Comparison of ENCODE assay signal across 17 cellular contexts in genomic region chr2:126802774-126803421, GRCh38.
DNase-seq lines count a peak whose midpoint lies in the region; ATAC-seq and TF ChIP-seq lines count a peak whose summit lies in the region.
"Had no signal": no experiment of that assay in that cellular context is flagged by ENCODE, and none has a peak within 500 bp of the region (broad histone marks: within the 10 kb centered on the region; RNA-seq: fewer than 3 reads in every experiment).

No MANE protein-coding gene starts in this region.

- H3K27ac Mint-ChIP-seq in natural killer cell treated with Interleukin-12 subunit alpha and Interleukin-12 subunit beta and Interleukin-15 and Interleukin-18, amount 100 ng/mL, for 72 hours = no peak overlapping the region
- H3K27ac Mint-ChIP-seq in natural killer cell (no peak overlapping the region), osteocyte (ENCODE audit: unreplicated experiment) (no peak overlapping the region)
- H3K27ac Mint-ChIP-seq: CD4-positive, alpha-beta memory T cell had no signal

- WGBS in body of pancreas, 2 donors = 73 to 75% methylated on average over 8 of the region's 8 CpGs

- H3K27me3 ChIP-seq in body of pancreas = no peaks in the 10 kb centered on the region
- H3K27me3 ChIP-seq: BLaER1 had no signal

- no peaks in the 10 kb centered on the region for H3K9me3 Mint-ChIP-seq in natural killer cell treated with Interleukin-12 subunit alpha and Interleukin-12 subunit beta and Interleukin-15 and Interleukin-18, amount 100 ng/mL, for 72 hours
- no peaks in the 10 kb centered on the region for H3K9me3 Mint-ChIP-seq in natural killer cell
- no peaks in the 10 kb centered on the region for H3K9me3 Mint-ChIP-seq in osteocyte (ENCODE audit: unreplicated experiment)
- H3K9me3 Mint-ChIP-seq: CD4-positive, alpha-beta memory T cell had no signal

- H3K27me3 Mint-ChIP-seq in natural killer cell treated with Interleukin-12 subunit alpha and Interleukin-12 subunit beta and Interleukin-15 and Interleukin-18, amount 100 ng/mL, for 72 hours = peaks cover 0 to 5% of the 10 kb centered on the region in 2 donors
- H3K27me3 Mint-ChIP-seq in natural killer cell (ENCODE audit: low read depth in 2 of 2) = no peaks in the 10 kb centered on the region
- peaks cover 2% of the 10 kb centered on the region for H3K27me3 Mint-ChIP-seq in osteocyte (ENCODE audit: unreplicated experiment)

- H3K36me3 ChIP-seq in body of pancreas (replicated peaks in 1 of 2; ENCODE audit: insufficient read depth in 1 of 2, low read depth in 2 of 2) = no peaks in the 10 kb centered on the region
- H3K36me3 ChIP-seq: BLaER1 had no signal

- no peaks in the 10 kb centered on the region for H3K4me1 ChIP-seq in body of pancreas
- H3K4me1 ChIP-seq: BLaER1 had no signal

- TF ChIP-seq POLR2A in body of pancreas (IDR thresholded peaks at IDR 0.05) = no peak

- no peaks in the 10 kb centered on the region for H3K36me3 Mint-ChIP-seq in natural killer cell treated with Interleukin-12 subunit alpha and Interleukin-12 subunit beta and Interleukin-15 and Interleukin-18, amount 100 ng/mL, for 72 hours
- H3K36me3 Mint-ChIP-seq in natural killer cell (no peaks in the 10 kb centered on the region), osteocyte (ENCODE audit: unreplicated experiment) (no peaks in the 10 kb centered on the region)
- H3K36me3 Mint-ChIP-seq: CD4-positive, alpha-beta memory T cell had no signal

- ATAC-seq in natural killer cell treated with Interleukin-12 subunit alpha and Interleukin-12 subunit beta and Interleukin-15 and Interleukin-18, amount 100 ng/mL, for 72 hours = no peak
- ATAC-seq in natural killer cell (no peak), body of pancreas (no peak)
- ATAC-seq: Right ventricle myocardium inferior had no signal

- H3K4me3 Mint-ChIP-seq in natural killer cell treated with Interleukin-12 subunit alpha and Interleukin-12 subunit beta and Interleukin-15 and Interleukin-18, amount 100 ng/mL, for 72 hours = no peak overlapping the region
- no peak overlapping the region for H3K4me3 Mint-ChIP-seq in natural killer cell
- no peak overlapping the region for H3K4me3 Mint-ChIP-seq in osteocyte (ENCODE audit: unreplicated experiment)
- H3K4me3 Mint-ChIP-seq: CD4-positive, alpha-beta memory T cell had no signal

- peak; percentile 26 for DNase-seq in natural killer cell treated with Interleukin-12 subunit alpha and Interleukin-12 subunit beta and Interleukin-15 and Interleukin-18, amount 100 ng/mL, for 72 hours (ENCODE audit: low spot score)
- DNase-seq in natural killer cell = no peak
- peak; percentile 3 for DNase-seq in fibroblast of the aortic adventitia (ENCODE audit: low read depth)
- peak; percentile 56 for DNase-seq in osteocyte (ENCODE audit: extremely low spot score, unreplicated experiment)
- DNase-seq in body of pancreas = no peak
- no peak for DNase-seq in DMS53 (lab: John Stamatoyannopoulos, UW)
- no peak for DNase-seq in NK-92 treated with Interleukin-12 subunit alpha and Interleukin-12 subunit beta, amount 100 ng/mL, for 24 hours (lab: John Stamatoyannopoulos, UW)
- DNase-seq: Calu3; CD4-positive, alpha-beta memory T cell; H7; Kasumi-1; NCI-H1092 treated with DMSO at 0.1 percent for 48 hours; NCI-H2081 treated with DMSO at 0.1 percent for 48 hours; NCI-H446 treated with DMSO at 0.1 percent for 48 hours; NCI-H69 had no signal

- H3K4me1 Mint-ChIP-seq in natural killer cell treated with Interleukin-12 subunit alpha and Interleukin-12 subunit beta and Interleukin-15 and Interleukin-18, amount 100 ng/mL, for 72 hours (ENCODE audit: low read depth in 2 of 2) = no peaks in the 10 kb centered on the region
- H3K4me1 Mint-ChIP-seq in natural killer cell = no peaks in the 10 kb centered on the region
- H3K4me1 Mint-ChIP-seq in osteocyte (ENCODE audit: unreplicated experiment) = no peaks in the 10 kb centered on the region
- H3K4me1 Mint-ChIP-seq: CD4-positive, alpha-beta memory T cell had no signal

- TF ChIP-seq CTCF in natural killer cell (IDR thresholded peaks at IDR 0.05) = no peak
- TF ChIP-seq CTCF in fibroblast of the aortic adventitia (IDR thresholded peaks at IDR 0.05; ENCODE audit: insufficient read depth, low read length) = no peak
- TF ChIP-seq CTCF in osteocyte (IDR thresholded peaks at IDR 0.05) = no peak
- TF ChIP-seq CTCF in body of pancreas (IDR thresholded peaks at IDR 0.05) = no peak

- H3K4me3 ChIP-seq in fibroblast of the aortic adventitia (ENCODE audit: low read depth, low read length) (no peak overlapping the region), body of pancreas (no peak overlapping the region)
- H3K4me3 ChIP-seq: BLaER1 had no signal

- intact Hi-C loops in natural killer cell (cut with micrococcal nuclease) (no loop called here), body of pancreas (cut with DNase I) (no loop called here)

- H3K9me3 ChIP-seq in body of pancreas = no peaks in the 10 kb centered on the region
- H3K9me3 ChIP-seq: BLaER1 had no signal

- H3K27ac ChIP-seq in body of pancreas = no peak overlapping the region
- H3K27ac ChIP-seq: BLaER1 had no signal

Comparison
In these comparisons a context has a peak if more than half of its experiments do, and no peak if none do; other contexts are left out.
1. DNase-seq: peak in natural killer cell treated with Interleukin-12 subunit alpha and Interleukin-12 subunit beta and Interleukin-15 and Interleukin-18, amount 100 ng/mL, for 72 hours (single experiment), fibroblast of the aortic adventitia (single experiment) and osteocyte (single experiment); none in natural killer cell (single experiment), body of pancreas (0 of 4), DMS53 (single experiment) and NK-92 treated with Interleukin-12 subunit alpha and Interleukin-12 subunit beta, amount 100 ng/mL, for 24 hours (single experiment).